Comparison of ENCODE assay signal across 21 cellular contexts in genomic region chr4:82789377-82789776, GRCh38. TPM values are rescaled to one million over a fixed set of nuclear protein-coding genes. Genes with fewer than 3 reads are reported as not detected.
"Had no signal": no experiment of that assay in that cellular context is flagged by ENCODE, and none has a peak within 500 bp of the region (broad histone marks: within the 10 kb centered on the region; RNA-seq: fewer than 3 reads in every experiment).

No MANE protein-coding gene starts in this region.

- ATAC-seq: left lobe of liver; right cardiac atrium; stimulated activated naive CD8-positive, alpha-beta T cell treated with anti-CD3 and anti-CD28 coated beads, Interleukin-15, amount 100 ng/mL, for 72 hours had no signal

- H3K4me3 Mint-ChIP-seq: activated B cell treated with CpG ODN at 0.5 μM for 24 hours; activated CD4-positive, alpha-beta memory T cell treated with anti-CD3 and anti-CD28 coated beads for 36 hours; activated naive CD8-positive, alpha-beta T cell treated with anti-CD3 and anti-CD28 coated beads, Interleukin-2, amount 10 ng/mL, durations not matched to agents 7 days and 5 days; activated T-cell treated with anti-CD3 and anti-CD28 coated beads, Interleukin-2, amount 50 U/mL, for 24 hours; mesothelial cell of epicardium; stimulated activated naive CD8-positive, alpha-beta T cell treated with anti-CD3 and anti-CD28 coated beads, Interleukin-15, amount 100 ng/mL, for 72 hours had no signal

- H3K27ac Mint-ChIP-seq: activated B cell treated with CpG ODN at 0.5 μM for 24 hours; activated CD4-positive, alpha-beta memory T cell treated with anti-CD3 and anti-CD28 coated beads for 36 hours; activated naive CD8-positive, alpha-beta T cell treated with anti-CD3 and anti-CD28 coated beads, Interleukin-2, amount 10 ng/mL, durations not matched to agents 7 days and 5 days; activated T-cell treated with anti-CD3 and anti-CD28 coated beads, Interleukin-2, amount 50 U/mL, for 24 hours; activated T-helper 2 cell treated with anti-CD3 and anti-CD28 coated beads, Interferon-gamma antibody, Interleukin-2, Interleukin-4, amounts not matched to agents 10 μg/mL and 5 μg/mL and 100 μg/mL, durations not matched to agents 14 hours and 24 hours and 36 hours; mesothelial cell of epicardium; stimulated activated naive CD8-positive, alpha-beta T cell treated with anti-CD3 and anti-CD28 coated beads, Interleukin-15, amount 100 ng/mL, for 72 hours had no signal

- H3K36me3 Mint-ChIP-seq: activated CD4-positive, alpha-beta memory T cell treated with anti-CD3 and anti-CD28 coated beads for 36 hours; activated naive CD8-positive, alpha-beta T cell treated with anti-CD3 and anti-CD28 coated beads, Interleukin-2, amount 10 ng/mL, durations not matched to agents 7 days and 5 days; mesothelial cell of epicardium had no signal

- H3K4me1 ChIP-seq: prostate gland had no signal

- H3K4me1 Mint-ChIP-seq: activated B cell treated with CpG ODN at 0.5 μM for 24 hours; activated naive CD8-positive, alpha-beta T cell treated with anti-CD3 and anti-CD28 coated beads, Interleukin-2, amount 10 ng/mL, durations not matched to agents 7 days and 5 days; stimulated activated naive CD8-positive, alpha-beta T cell treated with anti-CD3 and anti-CD28 coated beads, Interleukin-15, amount 100 ng/mL, for 72 hours had no signal

- H3K4me3 ChIP-seq: esophagus squamous epithelium, prostate gland, SK-N-MC, testis had no signal

- H3K27me3 Mint-ChIP-seq: stimulated activated naive CD8-positive, alpha-beta T cell treated with anti-CD3 and anti-CD28 coated beads, Interleukin-15, amount 100 ng/mL, for 72 hours had no signal

- H3K27ac ChIP-seq: esophagus squamous epithelium, prostate gland, SK-N-MC, testis had no signal

- DNase-seq: activated B cell treated with CpG ODN at 0.5 μM for 24 hours; activated CD4-positive, alpha-beta memory T cell treated with anti-CD3 and anti-CD28 coated beads for 36 hours; activated CD4-positive, alpha-beta T cell treated with anti-CD3 and anti-CD28 coated beads for 4 hours; activated naive CD4-positive, alpha-beta T cell treated with Interleukin-2 at 50 U/mL for 16 hours; activated naive CD8-positive, alpha-beta T cell treated with anti-CD3 and anti-CD28 coated beads, Interleukin-2, amount 10 ng/mL, durations not matched to agents 7 days and 5 days; activated T-cell treated with anti-CD3 and anti-CD28 coated beads, Interleukin-2, amount 50 U/mL, for 24 hours; cortex of kidney; effector CD8-positive, alpha-beta T cell; esophagus squamous epithelium; right cardiac atrium; small intestine; stimulated activated CD4-positive, alpha-beta T cell treated with anti-CD3 and anti-CD28 coated beads, Interleukin-15, amount 100 ng/mL, for 24 hours; stimulated activated CD4-positive, alpha-beta T cell treated with anti-CD3 and anti-CD28 coated beads, Interleukin-4, amount 100 ng/mL, for 1 hour; stimulated activated naive CD8-positive, alpha-beta T cell treated with anti-CD3 and anti-CD28 coated beads, Interleukin-15, amount 100 ng/mL, for 72 hours; testis had no signal

- H3K9me3 ChIP-seq: esophagus squamous epithelium, prostate gland, testis had no signal

- H3K36me3 ChIP-seq: esophagus squamous epithelium, prostate gland had no signal

- H3K9me3 Mint-ChIP-seq: activated B cell treated with CpG ODN at 0.5 μM for 24 hours; activated CD4-positive, alpha-beta memory T cell treated with anti-CD3 and anti-CD28 coated beads for 36 hours; activated naive CD8-positive, alpha-beta T cell treated with anti-CD3 and anti-CD28 coated beads, Interleukin-2, amount 10 ng/mL, durations not matched to agents 7 days and 5 days; activated T-cell treated with anti-CD3 and anti-CD28 coated beads, Interleukin-2, amount 50 U/mL, for 24 hours; activated T-helper 2 cell treated with anti-CD3 and anti-CD28 coated beads, Interferon-gamma antibody, Interleukin-2, Interleukin-4, amounts not matched to agents 10 μg/mL and 5 μg/mL and 100 μg/mL, durations not matched to agents 14 hours and 24 hours and 36 hours; mesothelial cell of epicardium; neural crest cell; stimulated activated naive CD8-positive, alpha-beta T cell treated with anti-CD3 and anti-CD28 coated beads, Interleukin-15, amount 100 ng/mL, for 72 hours had no signal

- H3K27me3 ChIP-seq: esophagus squamous epithelium, testis had no signal

RNA-seq across cellular contexts. Expression of gene SCD5, which starts 9.2 kb away (rescaled TPM):
- total RNA-seq: activated B cell treated with CpG ODN at 0.5 μM for 24 hours had no signal
